In the genomic region with DNA sequence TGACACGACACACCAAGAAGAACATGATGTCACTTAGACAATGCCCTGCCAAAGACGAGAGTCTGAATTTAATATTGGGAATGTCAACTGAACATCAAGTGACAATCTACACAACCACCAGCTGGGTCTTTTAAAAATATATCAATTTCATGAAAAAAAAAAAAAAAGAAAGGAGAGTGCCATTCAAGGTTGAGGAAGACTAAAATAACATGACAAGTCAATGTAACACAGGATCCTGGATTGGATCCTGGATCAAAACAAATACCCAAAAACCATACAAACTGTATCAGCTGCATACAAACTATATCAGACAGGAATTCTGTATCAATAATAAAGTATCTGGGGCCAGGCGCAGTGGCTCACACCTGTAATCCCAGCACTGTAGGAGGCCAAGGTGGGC, we compare ENCODE assay signal across 2 cellular contexts.
A peak's percentile ranks its signal among the peaks of the same experiment; 100 is the strongest.
TF ChIP-seq lines count a peak whose summit lies in the region.

No MANE protein-coding gene starts in this region.

TF ChIP-seq in HEK293, 187 proteins besides CTCF, POLR2A, EP300 and RAD21:
- TF ChIP-seq ZNF776 (tag by site-specific recombination; IDR thresholded peaks at IDR 0.05; ENCODE audit: borderline replicate concordance) (no peak), ZNF184 (tag by site-specific recombination; IDR thresholded peaks at IDR 0.05) (peak; percentile 98)
TF ChIP-seq in HEK293: peak in this region for 1.

TF ChIP-seq in K562, 482 proteins besides CTCF, POLR2A, EP300 and RAD21:
- TF ChIP-seq ZNF184 (CRISPR knock-in tag; IDR thresholded peaks at IDR 0.05) (peak; percentile 95), BCOR (IDR thresholded peaks at IDR 0.05) (0 out of 2 replicates have a peak, but pooled peaks have one; percentile 46), EHMT2 (IDR thresholded peaks at IDR 0.05) (no peak), ETV6 (IDR thresholded peaks at IDR 0.05; ENCODE audit: borderline replicate concordance in 1 of 2, low read depth in 2 of 2, low read length in 1 of 2) (no peak), ETV6 (CRISPR knock-in tag; IDR thresholded peaks at IDR 0.05; ENCODE audit: borderline replicate concordance) (no peak)
TF ChIP-seq in K562: peak in this region for 2.
